8 cellular contexts compared by ENCODE assay signal in genomic region chr2:136741471-136741870, GRCh38.
"Had no signal": no experiment of that assay in that cellular context is flagged by ENCODE, and none has a peak within 500 bp of the region (broad histone marks: within the 10 kb centered on the region; RNA-seq: fewer than 3 reads in every experiment).

No MANE protein-coding gene starts in this region.

- ATAC-seq: GM12878 had no signal

- H3K4me3 ChIP-seq: GM12878 had no signal

- DNase-seq: GDM1, GF-D8 had no signal

- FAIRE-seq: G401.6, GM12891, GM12892, GM18507, GM19239 had no signal
